Comparison of ENCODE assay signal across 8 cellular contexts in genomic region chr19:39237200-39238184, GRCh38. TPM values are rescaled to one million over a fixed set of nuclear protein-coding genes. Genes with fewer than 3 reads are reported as not detected.
DNase-seq lines count a peak whose midpoint lies in the region; ATAC-seq, FAIRE-seq and TF ChIP-seq lines count a peak whose summit lies in the region.

No MANE protein-coding gene starts in this region.

- H3K27me3 Mint-ChIP-seq in CD14-positive monocyte (ENCODE audit: low read depth in 3 of 3) (peaks cover 2 to 7% (median 4%) of the 10 kb centered on the region in 3 donors), osteocyte (ENCODE audit: unreplicated experiment) (peaks cover 17% of the 10 kb centered on the region)
- no peaks in the 10 kb centered on the region for H3K27me3 Mint-ChIP-seq in activated T-cell treated with anti-CD3 and anti-CD28 coated beads, Interleukin-2, amount 50 U/mL, for 72 hours (ENCODE audit: low read depth)
- peaks cover 0 to 2% (median 0%) of the 10 kb centered on the region in 5 donors for H3K27me3 Mint-ChIP-seq in naive thymus-derived CD8-positive, alpha-beta T cell

- ATAC-seq in activated T-cell treated with anti-CD3 and anti-CD28 coated beads, Interleukin-2, amount 50 U/mL, for 72 hours (replicated peaks in 1 of 2): peak; percentile 83 to 86
- peak; percentile 68 to 84 for ATAC-seq in naive thymus-derived CD8-positive, alpha-beta T cell
- ATAC-seq in HG03159 (IDR thresholded peaks at IDR 0.05; ENCODE audit: unreplicated experiment): no peak

- intact Hi-C loops in CD14-positive monocyte (cut with micrococcal nuclease): no loop called here

- H3K4me3 Mint-ChIP-seq in CD14-positive monocyte (peak overlapping the region; percentile 56 to 64), osteocyte (ENCODE audit: unreplicated experiment) (no peak overlapping the region)
- peak overlapping the region; percentile 75 to 76 for H3K4me3 Mint-ChIP-seq in activated T-cell treated with anti-CD3 and anti-CD28 coated beads, Interleukin-2, amount 50 U/mL, for 72 hours
- H3K4me3 Mint-ChIP-seq in naive thymus-derived CD8-positive, alpha-beta T cell: peak overlapping the region; percentile 76 to 91 (median 82)

- H3K4me1 Mint-ChIP-seq in CD14-positive monocyte (peaks cover 5% of the 10 kb centered on the region), osteocyte (ENCODE audit: unreplicated experiment) (peaks cover 3% of the 10 kb centered on the region)
- H3K4me1 Mint-ChIP-seq in activated T-cell treated with anti-CD3 and anti-CD28 coated beads, Interleukin-2, amount 50 U/mL, for 72 hours (ENCODE audit: low read depth): peaks cover 17% of the 10 kb centered on the region
- peaks cover 18 to 36% (median 29%) of the 10 kb centered on the region in 4 donors for H3K4me1 Mint-ChIP-seq in naive thymus-derived CD8-positive, alpha-beta T cell

- H3K36me3 Mint-ChIP-seq in CD14-positive monocyte (no peaks in the 10 kb centered on the region), osteocyte (ENCODE audit: unreplicated experiment) (no peaks in the 10 kb centered on the region)
- no peaks in the 10 kb centered on the region for H3K36me3 Mint-ChIP-seq in activated T-cell treated with anti-CD3 and anti-CD28 coated beads, Interleukin-2, amount 50 U/mL, for 72 hours (ENCODE audit: insufficient read depth in 2 of 2)
- H3K36me3 Mint-ChIP-seq in naive thymus-derived CD8-positive, alpha-beta T cell: no peaks in the 10 kb centered on the region

- no peaks in the 10 kb centered on the region for H3K9me3 Mint-ChIP-seq in CD14-positive monocyte
- no peaks in the 10 kb centered on the region for H3K9me3 Mint-ChIP-seq in activated T-cell treated with anti-CD3 and anti-CD28 coated beads, Interleukin-2, amount 50 U/mL, for 72 hours
- no peaks in the 10 kb centered on the region for H3K9me3 Mint-ChIP-seq in naive thymus-derived CD8-positive, alpha-beta T cell
- no peaks in the 10 kb centered on the region for H3K9me3 Mint-ChIP-seq in osteocyte (ENCODE audit: unreplicated experiment)

- FAIRE-seq in GM19239 (lab: Jason Lieb, UNC): peak; percentile 91

- POLR2A ChIA-PET in naive thymus-derived CD8-positive, alpha-beta T cell (lab: Charles Lee): interaction anchor here (0.7 to 3.5 kb wide), 6 partner anchors 10 to 590 kb away, joined by 3 to 13 read pairs (median 6); partner anchors contain the start of genes ACTN4, GMFG, RPS16 and SAMD4B

- DNase-seq in CD14-positive monocyte (ENCODE audit: low spot score) (no peak), GM19239 (ENCODE audit: insufficient read length, low spot score) (peak; percentile 52), NCI-H345 treated with DMSO at 0.1 percent for 48 hours (lab: John Stamatoyannopoulos, UW; ENCODE audit: unreplicated experiment) (peak; percentile 6), osteocyte (ENCODE audit: extremely low spot score, unreplicated experiment) (no peak), hypothalamus (lab: John Stamatoyannopoulos, UW) (no peak)
- peak; percentile 49 to 54 for DNase-seq in activated T-cell treated with anti-CD3 and anti-CD28 coated beads, Interleukin-2, amount 50 U/mL, for 72 hours
- peak in 9 of 10 donors; percentile 8 to 68 (median 29) for DNase-seq in naive thymus-derived CD8-positive, alpha-beta T cell

- TF ChIP-seq CTCF in CD14-positive monocyte (IDR thresholded peaks at IDR 0.05) (no peak), osteocyte (IDR thresholded peaks at IDR 0.05) (no peak)

- no peak overlapping the region for H3K27ac Mint-ChIP-seq in CD14-positive monocyte
- H3K27ac Mint-ChIP-seq in activated T-cell treated with anti-CD3 and anti-CD28 coated beads, Interleukin-2, amount 50 U/mL, for 72 hours: peak overlapping the region; percentile 39
- H3K27ac Mint-ChIP-seq in naive thymus-derived CD8-positive, alpha-beta T cell: peak overlapping the region; percentile 87 to 96 (median 92)
- H3K27ac Mint-ChIP-seq in osteocyte (ENCODE audit: unreplicated experiment): no peak overlapping the region

RNA-seq across cellular contexts. Expression of gene IFNL3, which starts 7.3 kb away (rescaled TPM):
- not detected for polyA plus RNA-seq in CD14-positive monocyte
- under 1 TPM in 1 of 2 donors, not detected in 1; 0.53 TPM for total RNA-seq in activated T-cell treated with anti-CD3 and anti-CD28 coated beads, Interleukin-2, amount 50 U/mL, for 72 hours
- total RNA-seq in naive thymus-derived CD8-positive, alpha-beta T cell: not detected
- polyA plus RNA-seq in naive thymus-derived CD8-positive, alpha-beta T cell: not detected
- total RNA-seq in osteocyte: not detected in 2 replicates

RNA-seq across cellular contexts. Expression of gene IFNL4, which starts 11.2 kb away (rescaled TPM):
- polyA plus RNA-seq in CD14-positive monocyte: not detected
- not detected for total RNA-seq in activated T-cell treated with anti-CD3 and anti-CD28 coated beads, Interleukin-2, amount 50 U/mL, for 72 hours
- total RNA-seq in naive thymus-derived CD8-positive, alpha-beta T cell: not detected
- under 1 TPM in 2 of 3 donors, not detected in 1; 0.11 to 0.17 TPM for polyA plus RNA-seq in naive thymus-derived CD8-positive, alpha-beta T cell
- not detected in 2 replicates for total RNA-seq in osteocyte

RNA-seq across cellular contexts. Expression of gene IFNL2, which starts 30.7 kb away (rescaled TPM):
- polyA plus RNA-seq in CD14-positive monocyte: not detected
- under 1 TPM in 1 of 2 donors, not detected in 1; 0.46 TPM for total RNA-seq in activated T-cell treated with anti-CD3 and anti-CD28 coated beads, Interleukin-2, amount 50 U/mL, for 72 hours
- total RNA-seq in naive thymus-derived CD8-positive, alpha-beta T cell: not detected
- not detected for polyA plus RNA-seq in naive thymus-derived CD8-positive, alpha-beta T cell
- not detected in 2 replicates for total RNA-seq in osteocyte

RNA-seq across cellular contexts. Expression of gene SYCN, which starts 33.4 kb away (rescaled TPM):
- not detected for polyA plus RNA-seq in CD14-positive monocyte
- total RNA-seq in activated T-cell treated with anti-CD3 and anti-CD28 coated beads, Interleukin-2, amount 50 U/mL, for 72 hours: not detected
- total RNA-seq in naive thymus-derived CD8-positive, alpha-beta T cell: not detected
- not detected for polyA plus RNA-seq in naive thymus-derived CD8-positive, alpha-beta T cell
- not detected in 2 replicates for total RNA-seq in osteocyte

RNA-seq across cellular contexts. Expression of gene NCCRP1, which starts 40.7 kb away (rescaled TPM):
- polyA plus RNA-seq in CD14-positive monocyte: not detected
- total RNA-seq in activated T-cell treated with anti-CD3 and anti-CD28 coated beads, Interleukin-2, amount 50 U/mL, for 72 hours: not detected
- total RNA-seq in naive thymus-derived CD8-positive, alpha-beta T cell: not detected
- polyA plus RNA-seq in naive thymus-derived CD8-positive, alpha-beta T cell: not detected
- not detected in 2 replicates for total RNA-seq in osteocyte

Comparison
In these comparisons a context has a peak if more than half of its experiments do, and no peak if none do; other contexts are left out.
1. DNase-seq: peak in GM19239 (single experiment), NCI-H345 treated with DMSO at 0.1 percent for 48 hours (single experiment), activated T-cell treated with anti-CD3 and anti-CD28 coated beads, Interleukin-2, amount 50 U/mL, for 72 hours (2 of 2) and naive thymus-derived CD8-positive, alpha-beta T cell (9 of 10); none in CD14-positive monocyte (single experiment), osteocyte (single experiment) and hypothalamus (0 of 51).
2. H3K27ac Mint-ChIP-seq: peak in activated T-cell treated with anti-CD3 and anti-CD28 coated beads, Interleukin-2, amount 50 U/mL, for 72 hours (single experiment) and naive thymus-derived CD8-positive, alpha-beta T cell (10 of 10); none in CD14-positive monocyte (0 of 7) and osteocyte (single experiment).